ENCODE assay signal across 27 cellular contexts in the genomic region with DNA sequence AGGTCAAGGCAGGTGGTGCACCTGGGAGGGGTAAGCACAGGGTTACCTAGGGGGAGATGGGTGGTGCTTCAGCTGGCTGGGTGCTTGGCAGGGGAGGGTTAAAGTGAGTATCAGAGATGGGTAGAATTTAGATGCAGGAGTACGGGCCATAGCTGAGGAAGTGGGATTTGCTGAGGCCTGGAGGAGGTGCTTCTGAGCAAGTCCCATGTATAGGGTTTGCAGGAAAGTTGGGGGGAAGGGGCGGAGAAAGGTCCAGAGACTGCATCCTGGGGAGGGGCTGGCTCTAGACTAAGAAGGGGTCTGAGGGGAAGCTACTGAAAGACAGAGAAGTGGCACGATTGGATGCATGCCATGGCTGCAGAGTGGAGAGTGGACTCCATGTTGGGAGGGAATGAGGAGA.
"Had no signal": no experiment of that assay in that cellular context is flagged by ENCODE, and none has a peak within 500 bp of the region (broad histone marks: within the 10 kb centered on the region; RNA-seq: fewer than 3 reads in every experiment).

No MANE protein-coding gene starts in this region.

- H3K9me3 Mint-ChIP-seq: activated CD4-positive, alpha-beta memory T cell treated with anti-CD3 and anti-CD28 coated beads, Interleukin-2, amount 10 ng/mL, durations not matched to agents 7 days and 5 days; activated CD4-positive, alpha-beta T cell treated with anti-CD3 and anti-CD28 coated beads, Interleukin-2, amount 10 ng/mL, durations not matched to agents 7 days and 5 days; activated naive CD4-positive, alpha-beta T cell treated with anti-CD3 and anti-CD28 coated beads, Interleukin-2, amount 10 ng/mL, durations not matched to agents 7 days and 5 days; activated T-cell treated with anti-CD3 and anti-CD28 coated beads, Interleukin-2, amount 50 U/mL, for 24 hours; activated T-cell treated with anti-CD3 and anti-CD28 coated beads, Interleukin-2, amount 50 U/mL, for 72 hours; central memory CD8-positive, alpha-beta T cell; T-cell; T-helper 1 cell treated with Interleukin-12 subunit alpha and Interleukin-12 subunit beta and Interleukin-4 antibody, amounts not matched to agents 30 μg/mL and 1 μg/mL, for 36 hours had no signal

- H3K36me3 Mint-ChIP-seq: activated naive CD4-positive, alpha-beta T cell treated with anti-CD3 and anti-CD28 coated beads, Interleukin-2, amount 10 ng/mL, durations not matched to agents 7 days and 5 days; activated naive CD4-positive, alpha-beta T cell treated with anti-CD3 and anti-CD28 coated beads, Interleukin-2, amount 50 U/mL, for 72 hours; activated naive CD8-positive, alpha-beta T cell treated with anti-CD3 and anti-CD28 coated beads, Interleukin-2, amount 10 ng/mL, durations not matched to agents 7 days and 5 days; T-cell had no signal

- H3K36me3 ChIP-seq: brain microvascular endothelial cell, WERI-Rb-1 had no signal

- H3K27ac Mint-ChIP-seq: activated B cell treated with CpG ODN at 0.5 μM for 24 hours; activated CD4-positive, alpha-beta memory T cell treated with anti-CD3 and anti-CD28 coated beads, Interleukin-2, amount 10 ng/mL, durations not matched to agents 7 days and 5 days; activated CD4-positive, alpha-beta T cell treated with anti-CD3 and anti-CD28 coated beads, Interleukin-2, amount 10 ng/mL, durations not matched to agents 7 days and 5 days; activated naive CD4-positive, alpha-beta T cell treated with anti-CD3 and anti-CD28 coated beads, Interleukin-2, amount 10 ng/mL, durations not matched to agents 7 days and 5 days; activated naive CD8-positive, alpha-beta T cell treated with anti-CD3 and anti-CD28 coated beads, Interleukin-2, amount 10 ng/mL, durations not matched to agents 7 days and 5 days; activated T-cell treated with anti-CD3 and anti-CD28 coated beads, Interleukin-2, amount 50 U/mL, for 24 hours; activated T-cell treated with anti-CD3 and anti-CD28 coated beads, Interleukin-2, amount 50 U/mL, for 72 hours; T-cell; T-helper 1 cell treated with Interleukin-12 subunit alpha and Interleukin-12 subunit beta and Interleukin-4 antibody, amounts not matched to agents 30 μg/mL and 1 μg/mL, for 36 hours had no signal

- H3K27me3 ChIP-seq: brain microvascular endothelial cell had no signal

- ATAC-seq: activated CD4-positive, CD25-positive, alpha-beta regulatory T cell treated with anti-CD3 and anti-CD28 coated beads, Interleukin-2, amount 50 U/mL, for 24 hours; activated naive CD4-positive, alpha-beta T cell treated with anti-CD3 and anti-CD28 coated beads, Interleukin-2, amount 50 U/mL, for 72 hours; activated T-cell treated with anti-CD3 and anti-CD28 coated beads, Interleukin-2, amount 50 U/mL, for 72 hours; esophagus mucosa; T-cell had no signal

- H3K4me1 Mint-ChIP-seq: activated B cell treated with CpG ODN at 0.5 μM for 24 hours; activated CD4-positive, alpha-beta memory T cell treated with anti-CD3 and anti-CD28 coated beads, Interleukin-2, amount 10 ng/mL, durations not matched to agents 7 days and 5 days; activated CD4-positive, alpha-beta T cell treated with anti-CD3 and anti-CD28 coated beads, Interleukin-2, amount 10 ng/mL, durations not matched to agents 7 days and 5 days; activated naive CD4-positive, alpha-beta T cell treated with anti-CD3 and anti-CD28 coated beads, Interleukin-2, amount 10 ng/mL, durations not matched to agents 7 days and 5 days; T-cell had no signal

- DNase-seq: activated B cell treated with CpG ODN at 0.5 μM for 24 hours; activated CD4-positive, alpha-beta memory T cell treated with anti-CD3 and anti-CD28 coated beads, Interleukin-2, amount 10 ng/mL, durations not matched to agents 7 days and 5 days; activated CD4-positive, alpha-beta T cell treated with anti-CD3 and anti-CD28 coated beads, Interleukin-2, amount 10 ng/mL, durations not matched to agents 7 days and 5 days; activated CD4-positive, alpha-beta T cell treated with anti-CD3 and anti-CD28 coated beads, Interleukin-2, amount 50 U/mL, for 4 hours; activated CD8-positive, alpha-beta memory T cell treated with anti-CD3 and anti-CD28 coated beads, Interleukin-2, amount 50 U/mL, for 48 hours; activated gamma-delta T cell; activated naive CD4-positive, alpha-beta T cell; activated naive CD4-positive, alpha-beta T cell treated with anti-CD3 and anti-CD28 coated beads, Interleukin-2, amount 10 ng/mL, durations not matched to agents 7 days and 5 days; activated naive CD8-positive, alpha-beta T cell treated with anti-CD3 and anti-CD28 coated beads, Interleukin-2, amount 10 ng/mL, durations not matched to agents 7 days and 5 days; activated T-cell treated with anti-CD3 and anti-CD28 coated beads for 4 hours; activated T-cell treated with anti-CD3 and anti-CD28 coated beads, Interleukin-2, amount 50 U/mL, for 24 hours; activated T-cell treated with anti-CD3 and anti-CD28 coated beads, Interleukin-2, amount 50 U/mL, for 72 hours; amniotic stem cell; anterior cingulate cortex; brain microvascular endothelial cell; cortex of kidney; dermis blood vessel endothelial cell; effector CD8-positive, alpha-beta T cell; foreskin fibroblast; T-cell; T1000; WERI-Rb-1 had no signal

- H3K4me3 Mint-ChIP-seq: activated B cell treated with CpG ODN at 0.5 μM for 24 hours; activated CD4-positive, alpha-beta memory T cell treated with anti-CD3 and anti-CD28 coated beads, Interleukin-2, amount 10 ng/mL, durations not matched to agents 7 days and 5 days; activated CD4-positive, alpha-beta T cell treated with anti-CD3 and anti-CD28 coated beads, Interleukin-2, amount 10 ng/mL, durations not matched to agents 7 days and 5 days; activated naive CD4-positive, alpha-beta T cell treated with anti-CD3 and anti-CD28 coated beads, Interleukin-2, amount 10 ng/mL, durations not matched to agents 7 days and 5 days; activated naive CD8-positive, alpha-beta T cell treated with anti-CD3 and anti-CD28 coated beads, Interleukin-2, amount 10 ng/mL, durations not matched to agents 7 days and 5 days; activated T-cell treated with anti-CD3 and anti-CD28 coated beads, Interleukin-2, amount 50 U/mL, for 24 hours; activated T-cell treated with anti-CD3 and anti-CD28 coated beads, Interleukin-2, amount 50 U/mL, for 72 hours; central memory CD8-positive, alpha-beta T cell; T-cell; T-helper 1 cell treated with Interleukin-12 subunit alpha and Interleukin-12 subunit beta and Interleukin-4 antibody, amounts not matched to agents 30 μg/mL and 1 μg/mL, for 36 hours had no signal

- H3K27ac ChIP-seq: WERI-Rb-1 had no signal
